In genomic region chr12:41013921-41014642, GRCh38 we compare ENCODE assay signal across 21 cellular contexts.
DNase-seq lines count a peak whose midpoint lies in the region; ATAC-seq lines count a peak whose summit lies in the region.
"Had no signal": no experiment of that assay in that cellular context is flagged by ENCODE, and none has a peak within 500 bp of the region (broad histone marks: within the 10 kb centered on the region; RNA-seq: fewer than 3 reads in every experiment).

No MANE protein-coding gene starts in this region.

- H3K27ac ChIP-seq in SJSA1 (peak overlapping the region; percentile 37), epithelial cell of prostate (peak overlapping the region; percentile 23)
- H3K27ac ChIP-seq: adrenal gland, esophagus muscularis mucosa, ovary, right lobe of liver had no signal

- CTCF ChIA-PET in activated CD4-positive, alpha-beta T cell treated with anti-CD3 and anti-CD28 coated beads for 36 hours (lab: Charles Lee): no interaction called here

- H3K4me3 Mint-ChIP-seq in activated CD4-positive, alpha-beta T cell treated with anti-CD3 and anti-CD28 coated beads for 36 hours: no peak overlapping the region
- H3K4me3 Mint-ChIP-seq: activated CD8-positive, alpha-beta T cell treated with anti-CD3 and anti-CD28 coated beads, Interleukin-2, amount 10 ng/mL, durations not matched to agents 7 days and 5 days; CD8-positive, alpha-beta T cell; mesothelial cell of epicardium; natural killer cell had no signal

- peak; percentile 5 for DNase-seq in HCEC 1CT
- peak in 1 of 2 experiments; percentile 72 for DNase-seq in SJSA1 (ENCODE audit: low read depth in 1 of 2, low spot score in 2 of 2)
- no peak for DNase-seq in epithelial cell of prostate (ENCODE audit: low read depth, low spot score)
- DNase-seq in putamen (ENCODE audit: low spot score): peak; percentile 6
- DNase-seq in Kasumi-1 (lab: John Stamatoyannopoulos, UW): no peak
- DNase-seq in activated CD4-positive, alpha-beta T cell treated with anti-CD3 and anti-CD28 coated beads for 36 hours: no peak
- no peak for DNase-seq in effector CD4-positive, alpha-beta T cell
- DNase-seq: activated CD4-positive, CD25-positive, alpha-beta regulatory T cell treated with anti-CD3 and anti-CD28 coated beads, Interleukin-2, amount 50 U/mL, for 72 hours; activated CD8-positive, alpha-beta T cell treated with anti-CD3 and anti-CD28 coated beads, Interleukin-2, amount 10 ng/mL, durations not matched to agents 7 days and 5 days; adrenal gland; CD8-positive, alpha-beta T cell; cerebellar nuclear complex; effector CD8-positive, alpha-beta T cell; natural killer cell; NCI-H1694; NCI-H748 treated with DMSO at 0.1 percent for 48 hours; ovary; right lobe of liver; Right ventricle myocardium superior had no signal

- peaks cover 19% of the 10 kb centered on the region for H3K4me1 ChIP-seq in SJSA1 (replicated peaks)
- H3K4me1 ChIP-seq: adrenal gland, right lobe of liver had no signal

- H3K36me3 Mint-ChIP-seq in activated CD4-positive, alpha-beta T cell treated with anti-CD3 and anti-CD28 coated beads for 36 hours (ENCODE audit: low read depth): no peaks in the 10 kb centered on the region
- H3K36me3 Mint-ChIP-seq: CD8-positive, alpha-beta T cell; natural killer cell had no signal

- no peak overlapping the region for H3K4me3 ChIP-seq in SJSA1
- H3K4me3 ChIP-seq: adrenal gland, esophagus muscularis mucosa, ovary, right lobe of liver had no signal

- H3K27me3 Mint-ChIP-seq in activated CD4-positive, alpha-beta T cell treated with anti-CD3 and anti-CD28 coated beads for 36 hours: no peaks in the 10 kb centered on the region

- intact Hi-C loops in activated CD4-positive, alpha-beta T cell treated with anti-CD3 and anti-CD28 coated beads for 36 hours (cut with DNase I, micrococcal nuclease): no loop called here

- H3K9me3 ChIP-seq in SJSA1 (replicated peaks): no peaks in the 10 kb centered on the region
- H3K9me3 ChIP-seq: adrenal gland had no signal

- ATAC-seq in activated CD4-positive, alpha-beta T cell treated with anti-CD3 and anti-CD28 coated beads for 36 hours: no peak
- ATAC-seq: activated CD8-positive, alpha-beta T cell treated with anti-CD3 and anti-CD28 coated beads, Interleukin-2, amount 10 ng/mL, durations not matched to agents 7 days and 5 days; CD8-positive, alpha-beta T cell; natural killer cell; right lobe of liver had no signal

- no peaks in the 10 kb centered on the region for H3K27me3 ChIP-seq in SJSA1 (replicated peaks)
- H3K27me3 ChIP-seq: adrenal gland, esophagus muscularis mucosa, ovary, right lobe of liver had no signal

- H3K27ac Mint-ChIP-seq in activated CD4-positive, alpha-beta T cell treated with anti-CD3 and anti-CD28 coated beads for 36 hours: no peak overlapping the region
- H3K27ac Mint-ChIP-seq: activated CD8-positive, alpha-beta T cell treated with anti-CD3 and anti-CD28 coated beads, Interleukin-2, amount 10 ng/mL, durations not matched to agents 7 days and 5 days; CD8-positive, alpha-beta T cell; mesothelial cell of epicardium; natural killer cell had no signal

- no peaks in the 10 kb centered on the region for H3K36me3 ChIP-seq in SJSA1
- H3K36me3 ChIP-seq: adrenal gland, esophagus muscularis mucosa, ovary, right lobe of liver had no signal

- peaks cover 18% of the 10 kb centered on the region for H3K9me3 Mint-ChIP-seq in activated CD4-positive, alpha-beta T cell treated with anti-CD3 and anti-CD28 coated beads for 36 hours (ENCODE audit: low read depth)

- POLR2A ChIA-PET in activated CD4-positive, alpha-beta T cell treated with anti-CD3 and anti-CD28 coated beads for 36 hours (lab: Charles Lee): no interaction called here

- H3K4me1 Mint-ChIP-seq in activated CD4-positive, alpha-beta T cell treated with anti-CD3 and anti-CD28 coated beads for 36 hours: no peaks in the 10 kb centered on the region
- H3K4me1 Mint-ChIP-seq: natural killer cell had no signal

Comparison
In these comparisons a context has a peak if more than half of its experiments do, and no peak if none do; other contexts are left out.
1. DNase-seq: peak in HCEC 1CT (single experiment) and putamen (single experiment); none in epithelial cell of prostate (single experiment), Kasumi-1 (0 of 2), activated CD4-positive, alpha-beta T cell treated with anti-CD3 and anti-CD28 coated beads for 36 hours (single experiment) and effector CD4-positive, alpha-beta T cell (single experiment).